In genomic region chr10:73998623-73999622, GRCh38 we compare ENCODE assay signal across 8 cellular contexts. TPM values are rescaled to one million over a fixed set of nuclear protein-coding genes. Genes with fewer than 3 reads are reported as not detected.
DNase-seq lines count a peak whose midpoint lies in the region; ATAC-seq and TF ChIP-seq lines count a peak whose summit lies in the region.

No MANE protein-coding gene starts in this region.

- H3K27me3 ChIP-seq in lung (ENCODE audit: control insufficient read depth, insufficient read depth) (no peaks in the 10 kb centered on the region), subcutaneous abdominal adipose tissue (ENCODE audit: control insufficient read depth in 5 of 5, insufficient read depth in 4 of 5, low read length in 5 of 5) (peaks cover 0 to 4% (median 0%) of the 10 kb centered on the region in 5 donors)

- TF ChIP-seq CTCF in WI38 (IDR thresholded peaks at IDR 0.05; ENCODE audit: low read depth, low read length) (peak; percentile 62), lung (IDR thresholded peaks at IDR 0.05; ENCODE audit: control extremely low read depth, extremely low read depth) (no peak)

- H3K27ac ChIP-seq in lung (ENCODE audit: low read depth in 1 of 2, low read length in 1 of 2) = peak overlapping the region; percentile 95 to 98
- peak overlapping the region; percentile 99 for H3K27ac ChIP-seq in subcutaneous abdominal adipose tissue (ENCODE audit: low read depth, low read length)

- peak; percentile 44 for DNase-seq in DMS79 treated with DMSO at 0.1 percent for 48 hours (lab: John Stamatoyannopoulos, UW)
- DNase-seq in HuH-7.5 (ENCODE audit: low spot score) = peak; percentile 22
- no peak for DNase-seq in effector memory CD8-positive, alpha-beta T cell
- peak; percentile 49 for DNase-seq in lung (ENCODE audit: low spot score)
- DNase-seq in SKM-1 (lab: John Stamatoyannopoulos, UW; ENCODE audit: unreplicated experiment) = no peak

- H3K4me1 ChIP-seq in lung (ENCODE audit: control insufficient read depth in 2 of 2, insufficient read depth in 2 of 2, low read length in 2 of 2) (peaks cover 0 to 6% of the 10 kb centered on the region in 2 donors), subcutaneous abdominal adipose tissue (ENCODE audit: control insufficient read depth in 5 of 5, insufficient read depth in 5 of 5, low read length in 5 of 5) (peaks cover 18 to 42% (median 33%) of the 10 kb centered on the region in 5 donors)

- H3K4me3 Mint-ChIP-seq in effector memory CD8-positive, alpha-beta T cell = peak overlapping the region; percentile 89 to 96

- peaks cover 39 to 51% of the 10 kb centered on the region in 2 donors for H3K4me1 Mint-ChIP-seq in effector memory CD8-positive, alpha-beta T cell (ENCODE audit: low read depth in 2 of 2)

- H3K9me3 ChIP-seq in lung (ENCODE audit: control insufficient read depth in 2 of 2, insufficient read depth in 1 of 2, low read length in 1 of 2) (no peaks in the 10 kb centered on the region), subcutaneous abdominal adipose tissue (ENCODE audit: control insufficient read depth in 5 of 5, low read length in 5 of 5) (peaks cover 0 to 2% (median 0%) of the 10 kb centered on the region in 5 donors)

- 4 to 5% methylated on average over 35 to 36 of the region's 36 CpGs for WGBS in lung, 2 donors

- ATAC-seq in effector memory CD8-positive, alpha-beta T cell (replicated peaks) = no peak
- ATAC-seq in lung (ENCODE audit: insufficient read depth, low FRiP score) = peak; percentile 15
- no peak for ATAC-seq in GM21825 (IDR thresholded peaks at IDR 0.05; ENCODE audit: unreplicated experiment)

- peaks cover 0 to 2% of the 10 kb centered on the region in 2 donors for H3K36me3 ChIP-seq in lung (ENCODE audit: control insufficient read depth in 2 of 2, insufficient read depth in 2 of 2, low read length in 2 of 2)
- no peaks in the 10 kb centered on the region for H3K36me3 ChIP-seq in subcutaneous abdominal adipose tissue (ENCODE audit: control insufficient read depth in 5 of 5, insufficient read depth in 5 of 5, low read length in 5 of 5)

- H3K27me3 Mint-ChIP-seq in effector memory CD8-positive, alpha-beta T cell = no peaks in the 10 kb centered on the region

- peaks cover 12% of the 10 kb centered on the region for H3K36me3 Mint-ChIP-seq in effector memory CD8-positive, alpha-beta T cell (ENCODE audit: insufficient read depth)

- no peaks in the 10 kb centered on the region for H3K9me3 Mint-ChIP-seq in effector memory CD8-positive, alpha-beta T cell

- H3K4me3 ChIP-seq in WI38 (ENCODE audit: low read depth, low read length) (peak overlapping the region; percentile 99), lung (peak overlapping the region; percentile 84), subcutaneous abdominal adipose tissue (ENCODE audit: low read depth in 1 of 5, low read length in 5 of 5) (peak overlapping the region; percentile 96 to 100 (median 98))

- H3K27ac Mint-ChIP-seq in effector memory CD8-positive, alpha-beta T cell = peak overlapping the region; percentile 80 to 82

- peak overlapping the region; percentile 93 to 98 (median 97) for H3K9ac ChIP-seq in subcutaneous abdominal adipose tissue (ENCODE audit: low read length in 5 of 5)

RNA-seq across cellular contexts. Expression of gene VCL, which starts 1.0 kb away (rescaled TPM):
- 100 to 1,000 TPM; 124 to 181 TPM for total RNA-seq in lung
- 10 to 100 TPM; 24.5 to 48.8 TPM for polyA plus RNA-seq in lung

Comparison
In these comparisons a context has a peak if more than half of its experiments do, and no peak if none do; other contexts are left out.
1. DNase-seq: peak in DMS79 treated with DMSO at 0.1 percent for 48 hours (single experiment), HuH-7.5 (single experiment) and lung (single experiment); none in effector memory CD8-positive, alpha-beta T cell (0 of 3) and SKM-1 (single experiment).
2. Peak in every context shown above with its lines, with median percentiles within 50 percentile points of each other: H3K4me3 ChIP-seq.